ENCODE assay signal across 17 cellular contexts in the genomic region with DNA sequence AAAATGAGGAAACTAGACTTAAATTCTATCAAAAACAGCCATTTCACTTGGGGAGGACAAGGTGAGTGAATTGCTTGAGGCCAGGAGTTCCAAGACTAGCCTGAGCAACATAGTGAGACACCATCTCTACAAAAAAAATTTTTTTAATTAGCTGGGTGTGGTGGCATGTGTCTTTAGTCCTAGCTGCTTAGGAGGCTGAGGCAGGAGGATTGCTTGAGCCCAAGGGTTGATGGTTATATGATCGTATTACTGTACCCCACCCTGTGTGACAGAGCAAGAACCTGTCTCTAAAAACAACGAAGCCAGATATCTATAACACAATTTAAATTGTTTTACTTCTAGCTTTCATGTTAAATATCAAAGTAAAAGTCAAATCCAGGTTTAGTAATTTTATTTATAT.
"Had no signal": no experiment of that assay in that cellular context is flagged by ENCODE, and none has a peak within 500 bp of the region (broad histone marks: within the 10 kb centered on the region; RNA-seq: fewer than 3 reads in every experiment).

No MANE protein-coding gene starts in this region.

- H3K4me1 Mint-ChIP-seq: naive B cell had no signal

- H3K9me3 ChIP-seq: esophagus muscularis mucosa, heart right ventricle, left lung, lower lobe of right lung had no signal

- DNase-seq: dermis blood vessel endothelial cell; dorsolateral prefrontal cortex; effector CD4-positive, alpha-beta T cell; effector memory CD4-positive, alpha-beta T cell; foreskin keratinocyte; glutamatergic neuron; head of caudate nucleus; heart right ventricle; hippocampal formation; left lung; left ventricle myocardium superior; lower lobe of right lung; mesenchymal stem cell; midbrain; naive B cell had no signal

- H3K36me3 ChIP-seq: esophagus muscularis mucosa, left lung, lower lobe of right lung had no signal

- H3K27me3 Mint-ChIP-seq: naive B cell had no signal

- H3K4me3 Mint-ChIP-seq: naive B cell had no signal

- ATAC-seq: foreskin keratinocyte, heart right ventricle, left lung, left ventricle myocardium superior, lower lobe of right lung had no signal

- H3K9me3 Mint-ChIP-seq: naive B cell had no signal

- H3K27ac ChIP-seq: coronary artery, dorsolateral prefrontal cortex, esophagus muscularis mucosa, foreskin keratinocyte, heart right ventricle, left lung, lower lobe of right lung had no signal

- H3K4me1 ChIP-seq: esophagus muscularis mucosa, foreskin keratinocyte, heart right ventricle, left lung, lower lobe of right lung had no signal

- H3K4me3 ChIP-seq: coronary artery, dorsolateral prefrontal cortex, esophagus muscularis mucosa, heart right ventricle, left lung, lower lobe of right lung had no signal

- H3K27ac Mint-ChIP-seq: naive B cell had no signal

- H3K27me3 ChIP-seq: dorsolateral prefrontal cortex, esophagus muscularis mucosa, foreskin keratinocyte, heart right ventricle, left lung had no signal
